15 cellular contexts compared by ENCODE assay signal in genomic region chr4:128358231-128358902, GRCh38.
DNase-seq lines count a peak whose midpoint lies in the region; ATAC-seq, FAIRE-seq and TF ChIP-seq lines count a peak whose summit lies in the region.
"Had no signal": no experiment of that assay in that cellular context is flagged by ENCODE, and none has a peak within 500 bp of the region (broad histone marks: within the 10 kb centered on the region; RNA-seq: fewer than 3 reads in every experiment).

No MANE protein-coding gene starts in this region.

- no peaks in the 10 kb centered on the region for H3K27me3 ChIP-seq in breast epithelium
- H3K27me3 ChIP-seq in K562 (ENCODE audit: control insufficient read depth in 2 of 2, insufficient read depth in 2 of 2, low read length in 2 of 2): no peaks in the 10 kb centered on the region
- no peaks in the 10 kb centered on the region for H3K27me3 ChIP-seq in upper lobe of right lung

- H3K27ac ChIP-seq in breast epithelium (peak overlapping the region in 1 of 2 donors; percentile 13), K562 (ENCODE audit: extremely low read depth, low read depth, low read length) (no peak overlapping the region), upper lobe of right lung (no peak overlapping the region)

- H3K36me3 ChIP-seq in breast epithelium (no peaks in the 10 kb centered on the region), K562 (ENCODE audit: control insufficient read depth, insufficient read depth, low read length) (no peaks in the 10 kb centered on the region), upper lobe of right lung (no peaks in the 10 kb centered on the region)

- H3K79me2 ChIP-seq in K562 (ENCODE audit: control insufficient read depth, insufficient read depth, low read length): no peaks in the 10 kb centered on the region

- H3K9me3 ChIP-seq in breast epithelium: no peaks in the 10 kb centered on the region
- no peaks in the 10 kb centered on the region for H3K9me3 ChIP-seq in K562 (replicated peaks; ENCODE audit: control insufficient read depth, insufficient read depth, low read depth, low read length)
- H3K9me3 ChIP-seq in upper lobe of right lung: no peaks in the 10 kb centered on the region

- CTCF ChIA-PET in MCF 10A (lab: Yijun Ruan, JAX) (no interaction called here), K562 (lab: Yijun Ruan, JAX; ENCODE audit: low intra/inter-chr PET ratio) (no interaction called here)

- no peak overlapping the region for H3K4me2 ChIP-seq in K562 (ENCODE audit: insufficient read depth, low read length)

- H2AFZ ChIP-seq in K562 (ENCODE audit: low read depth, low read length): peak overlapping the region; percentile 21; the same call in 1 of the 2 replicates

- 38% methylated on average over 7 of the region's 7 CpGs for WGBS in K562 (ENCODE audit: insufficient coverage, low coverage, missing lambda C conversion rate)

- no peaks in the 10 kb centered on the region for H4K20me1 ChIP-seq in K562 (replicated peaks; ENCODE audit: control insufficient read depth, insufficient read depth, low read length)

- ATAC-seq in K562: peak; percentile 39; the same call in 2 of the 3 replicates
- ATAC-seq in upper lobe of right lung: peak; percentile 70
- no peak for ATAC-seq in HG03460 (IDR thresholded peaks at IDR 0.05; ENCODE audit: unreplicated experiment)
- ATAC-seq in HG03039 (IDR thresholded peaks at IDR 0.05; ENCODE audit: unreplicated experiment): no peak

- TF ChIP-seq RAD21 in K562 (CRISPR knock-in tag; conservative IDR thresholded peaks at IDR 0.05 in 1 of 2, IDR thresholded peaks at IDR 0.05 in 1 of 2): no peak

- H3K4me3 Mint-ChIP-seq in MCF 10A (ENCODE audit: unreplicated experiment): no peak overlapping the region
- no peak overlapping the region for H3K4me3 Mint-ChIP-seq in immature natural killer cell
- H3K4me3 Mint-ChIP-seq: nephron had no signal

- H3K4me1 ChIP-seq in breast epithelium (no peaks in the 10 kb centered on the region), K562 (replicated peaks in 1 of 2; ENCODE audit: control insufficient read depth in 2 of 2, insufficient read depth in 2 of 2, low read length in 2 of 2) (peaks cover 2 to 23% of the 10 kb centered on the region in 2 experiments; a peak in 3 of 5 replicates), upper lobe of right lung (peaks cover 15% of the 10 kb centered on the region)

- peak; percentile 36 for DNase-seq in MCF 10A (ENCODE audit: unreplicated experiment)
- no peak for DNase-seq in breast epithelium (ENCODE audit: low spot score in 2 of 2)
- DNase-seq in K562 (ENCODE audit: extremely low read depth in 1 of 4, low spot score in 3 of 4): peak in 1 of 4 experiments; percentile 30
- DNase-seq in hepatic stellate cell (ENCODE audit: low spot score): peak; percentile 29
- no peak for DNase-seq in upper lobe of right lung
- DNase-seq in immature natural killer cell: no peak
- DNase-seq: H7; NCI-H1048; stimulated activated CD4-positive, alpha-beta T cell treated with anti-CD3 and anti-CD28 coated beads, Interleukin-4, amount 100 ng/mL, for 1 hour; substantia nigra had no signal

- H3K4me1 Mint-ChIP-seq in MCF 10A (ENCODE audit: insufficient read depth, unreplicated experiment) (peaks cover 28% of the 10 kb centered on the region), immature natural killer cell (no peaks in the 10 kb centered on the region)

- no peak overlapping the region for H3K9ac ChIP-seq in K562 (ENCODE audit: insufficient read depth in 1 of 2, low read depth in 2 of 2, low read length in 2 of 2)

- intact Hi-C loops in MCF 10A (cut with micrococcal nuclease) (no loop called here), breast epithelium (cut with DNase I; ENCODE audit: low total_unique reads) (no loop called here), K562 (cut with micrococcal nuclease) (no loop called here), upper lobe of right lung (cut with DNase I) (no loop called here)

- H3K27ac Mint-ChIP-seq in MCF 10A (ENCODE audit: low read depth, unreplicated experiment): no peak overlapping the region
- no peak overlapping the region for H3K27ac Mint-ChIP-seq in immature natural killer cell
- H3K27ac Mint-ChIP-seq: nephron had no signal

- in situ Hi-C loops in K562 (cut with MboI): no loop called here

- no peaks in the 10 kb centered on the region for H3K9me1 ChIP-seq in K562 (ENCODE audit: control insufficient read depth, insufficient read depth, low read length)

- no peak for TF ChIP-seq EP300 in K562 (IDR thresholded peaks at IDR 0.05; ENCODE audit: low read length)

- no peak for TF ChIP-seq CTCF in MCF 10A (IDR thresholded peaks at IDR 0.05; ENCODE audit: unreplicated experiment)
- no peak for TF ChIP-seq CTCF in breast epithelium (IDR thresholded peaks at IDR 0.05)
- TF ChIP-seq CTCF in K562 (IDR thresholded peaks at IDR 0.05 in 2 of 3, conservative IDR thresholded peaks at IDR 0.05 in 1 of 3; ENCODE audit: insufficient read depth in 2 of 3, low read depth in 1 of 3, low read length in 3 of 3): no peak
- no peak for TF ChIP-seq CTCF in upper lobe of right lung (IDR thresholded peaks at IDR 0.05)

- no TSS peak for BruUV-seq in MCF 10A (replicated peaks; lab: Mats Ljungman, UMichigan)
- BruUV-seq in K562 (replicated peaks; lab: Mats Ljungman, UMichigan): no TSS peak

- no peaks in the 10 kb centered on the region for H3K36me3 Mint-ChIP-seq in MCF 10A (ENCODE audit: insufficient read depth, unreplicated experiment)
- peaks cover 0 to 4% (median 0%) of the 10 kb centered on the region in 3 donors for H3K36me3 Mint-ChIP-seq in immature natural killer cell

- no peak for FAIRE-seq in K562 (lab: Jason Lieb, UNC)
- FAIRE-seq: colon, TTC549 had no signal

- POLR2A ChIA-PET in MCF 10A (lab: Yijun Ruan, JAX): interaction anchor here (0.8 to 1.2 kb wide), 2 partner anchors 28 to 36 kb away, joined by 3 read pairs; no protein-coding TSS in a partner anchor
- POLR2A ChIA-PET in K562 (lab: Yijun Ruan, JAX): interaction anchor here (1.0 kb wide), 1 partner anchor 30 kb away, joined by 3 read pairs; no protein-coding TSS in a partner anchor

- H3K9me3 Mint-ChIP-seq in MCF 10A (ENCODE audit: unreplicated experiment) (no peaks in the 10 kb centered on the region), immature natural killer cell (peaks cover 0 to 4% (median 0%) of the 10 kb centered on the region in 6 donors)

- TF ChIP-seq POLR2A in breast epithelium (IDR thresholded peaks at IDR 0.05): no peak
- TF ChIP-seq POLR2A in K562 (conservative IDR thresholded peaks at IDR 0.05): no peak

- H3K4me3 ChIP-seq in breast epithelium (no peak overlapping the region), K562 (no peak overlapping the region), upper lobe of right lung (no peak overlapping the region)

- H3K27me3 Mint-ChIP-seq in MCF 10A (ENCODE audit: insufficient read depth, unreplicated experiment): no peaks in the 10 kb centered on the region
- H3K27me3 Mint-ChIP-seq in immature natural killer cell (ENCODE audit: low read depth in 3 of 3): peaks cover 0 to 2% (median 0%) of the 10 kb centered on the region in 3 donors

TF ChIP-seq in K562, 482 proteins besides CTCF, POLR2A, EP300 and RAD21 (continues in another document):
- TF ChIP-seq ZNF224 (CRISPR knock-in tag; IDR thresholded peaks at IDR 0.05) (no peak), MLLT1 (IDR thresholded peaks at IDR 0.05) (no peak), ZNF3 (CRISPR knock-in tag; IDR thresholded peaks at IDR 0.05) (no peak), ARID1B (IDR thresholded peaks at IDR 0.05) (peak; percentile 37; the same call in 1 of the 2 replicates), CEBPB (tag; IDR thresholded peaks at IDR 0.05) (peak; percentile 62; the same call in 1 of the 2 replicates), KLF16 (IDR thresholded peaks at IDR 0.05) (no peak), CBFA2T3 (IDR thresholded peaks at IDR 0.05) (peak; percentile 57), TCF3 (CRISPR knock-in tag; IDR thresholded peaks at IDR 0.05) (peak; percentile 47), HDAC2 (IDR thresholded peaks at IDR 0.05) (no peak), PTBP1 (IDR thresholded peaks at IDR 0.05; ENCODE audit: low read depth, low read length) (no peak), THRA (IDR thresholded peaks at IDR 0.05) (no peak), PHF20 (IDR thresholded peaks at IDR 0.05; ENCODE audit: partially characterized antibody) (no peak), ELK3 (CRISPR knock-in tag; IDR thresholded peaks at IDR 0.05) (no peak), CBFA2T2 (conservative IDR thresholded peaks at IDR 0.05) (peak; percentile 32), ZNF165 (CRISPR knock-in tag; IDR thresholded peaks at IDR 0.05; ENCODE audit: borderline replicate concordance) (no peak), TRIM28 (IDR thresholded peaks at IDR 0.05) (no peak)

Comparison
In these comparisons a context has a peak if more than half of its experiments do, and no peak if none do; other contexts are left out.
1. DNase-seq: peak in MCF 10A (single experiment) and hepatic stellate cell (single experiment); none in breast epithelium (0 of 2), upper lobe of right lung (single experiment) and immature natural killer cell (0 of 3).
2. ATAC-seq: peak in K562 (single experiment) and upper lobe of right lung (single experiment); none in HG03460 (single experiment) and HG03039 (single experiment).